In genomic region chr17:45320931-45321461, GRCh38 we compare ENCODE assay signal across 8 cellular contexts. TPM values are rescaled to one million over a fixed set of nuclear protein-coding genes. Genes with fewer than 3 reads are reported as not detected.
A peak's percentile ranks its signal among the peaks of the same experiment; 100 is the strongest.
DNase-seq lines count a peak whose midpoint lies in the region; ATAC-seq and TF ChIP-seq lines count a peak whose summit lies in the region.

No MANE protein-coding gene starts in this region.

- no peak for TF ChIP-seq POLR2A in thyroid gland (IDR thresholded peaks at IDR 0.05)

- 20 to 50% methylated on average over 1 of the region's 1 CpG for WGBS in thyroid gland, 2 donors

- peaks cover 47% of the 10 kb centered on the region for H3K4me1 ChIP-seq in ACC112 (ENCODE audit: control insufficient read depth, insufficient read depth, low read length, unreplicated experiment)
- peaks cover 3 to 19% of the 10 kb centered on the region in 2 donors for H3K4me1 ChIP-seq in thyroid gland

- intact Hi-C loops in thyroid gland (cut with DNase I), result no loop called here

- no peaks in the 10 kb centered on the region for H3K9me3 ChIP-seq in thyroid gland

- peaks cover 8% of the 10 kb centered on the region for H3K79me2 ChIP-seq in ACC112 (ENCODE audit: control insufficient read depth, insufficient read depth, low read length, unreplicated experiment)

- no peaks in the 10 kb centered on the region for H3K36me3 ChIP-seq in ACC112 (ENCODE audit: insufficient read depth, low read length)
- no peaks in the 10 kb centered on the region for H3K36me3 ChIP-seq in thyroid gland

- H3K4me3 ChIP-seq in ACC112 (ENCODE audit: low read depth, low read length) (peak overlapping the region; percentile 44; the same call in 1 of the 2 replicates), HFF-Myc (replicated peaks; ENCODE audit: low read depth, low read length) (no peak overlapping the region), thyroid gland (replicated peaks in 1 of 3) (no peak overlapping the region)

- H3K27ac ChIP-seq in ACC112 (ENCODE audit: low read depth, low read length) (peak overlapping the region; percentile 84), thyroid gland (peak overlapping the region in 1 of 3 donors; percentile 27)

- DNase-seq in HFF-Myc (ENCODE audit: extremely low read depth, low read depth) (peak; percentile 98), amniotic epithelial cell (ENCODE audit: low read depth) (peak; percentile 92), left kidney (ENCODE audit: low read depth, low spot score) (peak; percentile 76), NCI-H187 treated with DMSO at 0.1 percent for 48 hours (lab: John Stamatoyannopoulos, UW) (no peak), thyroid gland (no peak)

- H2AFZ ChIP-seq in ACC112 (ENCODE audit: low read length, unreplicated experiment), result peak overlapping the region; percentile 48

- no peaks in the 10 kb centered on the region for H3K27me3 ChIP-seq in ACC112 (ENCODE audit: insufficient read depth, low read length)
- no peaks in the 10 kb centered on the region for H3K27me3 ChIP-seq in thyroid gland

- no peak for ATAC-seq in HG03571 (IDR thresholded peaks at IDR 0.05; ENCODE audit: unreplicated experiment)
- ATAC-seq in GM18511 (IDR thresholded peaks at IDR 0.05; ENCODE audit: unreplicated experiment), result no peak

- TF ChIP-seq CTCF in HFF-Myc (IDR thresholded peaks at IDR 0.05; ENCODE audit: low read depth, low read length, missing control alignments), result peak; percentile 12
- no peak for TF ChIP-seq CTCF in thyroid gland (IDR thresholded peaks at IDR 0.05)

RNA-seq across cellular contexts. Expression of gene MAP3K14, which starts 4.2 kb away (rescaled TPM):
- 10 to 100 TPM in 1 of 4 donors, 1 to 10 TPM in 3; 4.1 to 21.7 (median 6.2) TPM for total RNA-seq in thyroid gland

RNA-seq across cellular contexts. Expression of gene SPATA32, which starts 59.1 kb away (rescaled TPM):
- total RNA-seq in thyroid gland, result not detected

Comparison
In these comparisons a context has a peak if more than half of its experiments do, and no peak if none do; other contexts are left out.
1. DNase-seq: peak in HFF-Myc (single experiment), amniotic epithelial cell (single experiment) and left kidney (single experiment); none in NCI-H187 treated with DMSO at 0.1 percent for 48 hours (single experiment) and thyroid gland (0 of 2).